ENCODE assay signal across 24 cellular contexts in the genomic region with DNA sequence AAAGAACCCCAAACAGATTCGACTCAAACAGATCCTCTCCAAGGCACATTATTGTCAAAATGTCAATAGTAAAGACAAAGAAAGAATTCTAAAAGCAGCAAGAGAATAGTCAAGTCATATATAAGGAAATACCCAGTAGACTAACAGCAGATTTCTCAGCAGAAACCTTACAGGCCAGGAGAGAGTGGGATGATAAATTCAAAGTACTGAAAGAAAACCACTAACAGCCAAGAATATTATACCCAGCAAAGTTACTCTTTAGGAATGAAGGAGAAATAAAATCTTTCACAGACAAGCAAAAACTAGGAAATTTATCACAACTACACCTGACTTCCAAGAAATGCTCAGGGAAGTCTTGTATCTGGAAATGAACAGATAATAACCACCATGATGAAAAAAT.
"Had no signal": no experiment of that assay in that cellular context is flagged by ENCODE, and none has a peak within 500 bp of the region (broad histone marks: within the 10 kb centered on the region; RNA-seq: fewer than 3 reads in every experiment).

No MANE protein-coding gene starts in this region.

- H3K27ac ChIP-seq: stomach, suprapubic skin, testis, thoracic aorta, thyroid gland, tibial artery, tibial nerve, transverse colon, upper lobe of left lung, upper lobe of right lung, uterus, vagina had no signal

- H3K4me3 ChIP-seq: stomach, suprapubic skin, testis, thoracic aorta, thyroid gland, tibial artery, tibial nerve, transverse colon, upper lobe of left lung, upper lobe of right lung, uterus, vagina had no signal

- H3K36me3 ChIP-seq: stomach, suprapubic skin, thoracic aorta, thyroid gland, tibial artery, tibial nerve, transverse colon, upper lobe of left lung, upper lobe of right lung, uterus, vagina had no signal

- H3K4me1 ChIP-seq: stomach, suprapubic skin, testis, thyroid gland, tibial artery, tibial nerve, transverse colon, upper lobe of left lung, upper lobe of right lung, uterus, vagina had no signal

- DNase-seq: stimulated activated CD4-positive, alpha-beta T cell treated with anti-CD3 and anti-CD28 coated beads, Interleukin-2, amount 100 ng/mL, for 48 hours; stimulated activated CD4-positive, alpha-beta T cell treated with anti-CD3 and anti-CD28 coated beads, Interleukin-4, amount 100 ng/mL, for 1 hour; stimulated activated CD4-positive, alpha-beta T cell treated with anti-CD3 and anti-CD28 coated beads, Interleukin-4, amount 100 ng/mL, for 24 hours; stimulated activated CD4-positive, alpha-beta T cell treated with anti-CD3 and anti-CD28 coated beads, Interleukin-4, amount 100 ng/mL, for 4 hours; stimulated activated CD8-positive, alpha-beta memory T cell treated with anti-CD3 and anti-CD28 coated beads, Interleukin-4, amount 100 ng/mL, for 48 hours; stimulated activated naive B cell treated with anti-CD40 and anti-IgM and Interleukin-4, amounts not matched to agents 10 μg/mL and 1 μg/mL and 100 μg/mL, for 72 hours; stimulated activated naive CD4-positive, alpha-beta T cell; stimulated activated naive CD4-positive, alpha-beta T cell treated with Interleukin-2 at 50 U/mL for 16 hours; stimulated activated naive CD8-positive, alpha-beta T cell treated with anti-CD3 and anti-CD28 coated beads, Interleukin-15, amount 100 ng/mL, for 72 hours; stimulated activated naive CD8-positive, alpha-beta T cell treated with anti-CD3 and anti-CD28 coated beads, Interleukin-15, Interleukin-2, amounts not matched to agents 100 U/mL and 50 U/mL, for 24 hours; stomach; substantia nigra; testis; thyroid gland; tibial artery; transverse colon; trophoblast cell; upper lobe of left lung; upper lobe of right lung; uterus had no signal

- H3K9me3 ChIP-seq: suprapubic skin, testis, thyroid gland, upper lobe of right lung, uterus had no signal
